Comparison of ENCODE assay signal across 8 cellular contexts in the genomic region with DNA sequence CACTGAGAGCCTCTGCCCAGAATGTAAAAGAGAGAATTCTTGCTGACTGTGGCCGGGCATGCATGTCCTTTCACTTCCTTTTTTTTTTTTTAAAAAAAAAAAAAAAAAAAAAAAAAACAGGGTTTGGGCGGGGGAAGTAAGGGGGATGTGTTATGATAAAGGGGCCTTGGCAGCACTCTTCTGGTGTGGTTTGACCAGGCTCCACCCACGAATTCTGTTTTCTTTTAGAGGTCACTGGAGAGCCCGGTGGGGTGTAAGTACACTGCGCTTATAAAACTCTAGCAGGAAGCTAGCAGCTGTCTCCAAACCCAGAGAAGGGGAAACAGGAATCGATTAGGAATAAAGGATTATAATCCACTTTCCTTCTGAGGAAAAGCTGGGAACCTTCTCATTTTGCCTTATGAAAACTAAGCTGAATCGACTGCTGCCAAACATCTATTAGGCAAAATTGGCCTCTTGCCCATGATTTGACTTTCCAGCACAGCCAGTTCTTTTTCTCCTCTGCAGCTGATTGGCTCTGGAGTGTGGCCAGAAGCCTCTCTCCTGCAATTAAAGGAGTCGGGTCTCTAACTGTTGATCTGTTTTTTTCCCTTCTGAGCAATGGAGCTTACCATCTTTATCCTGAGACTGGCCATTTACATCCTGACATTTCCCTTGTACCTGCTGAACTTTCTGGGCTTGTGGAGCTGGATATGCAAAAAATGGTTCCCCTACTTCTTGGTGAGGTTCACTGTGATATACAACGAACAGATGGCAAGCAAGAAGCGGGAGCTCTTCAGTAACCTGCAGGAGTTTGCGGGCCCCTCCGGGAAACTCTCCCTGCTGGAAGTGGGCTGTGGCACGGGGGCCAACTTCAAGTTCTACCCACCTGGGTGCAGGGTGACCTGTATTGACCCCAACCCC. TPM values are rescaled to one million over a fixed set of nuclear protein-coding genes. Genes with fewer than 3 reads are reported as not detected.
DNase-seq lines count a peak whose midpoint lies in the region; ATAC-seq and TF ChIP-seq lines count a peak whose summit lies in the region.

No MANE protein-coding gene starts in this region.

- H3K27ac Mint-ChIP-seq in activated naive CD8-positive, alpha-beta T cell treated with anti-CD3 and anti-CD28 coated beads for 36 hours: peak overlapping the region; percentile 88
- H3K27ac Mint-ChIP-seq in glutamatergic neuron (ENCODE audit: unreplicated experiment) (no peak overlapping the region), Caco-2 (ENCODE audit: unreplicated experiment) (no peak overlapping the region)

- BruUV-seq in Caco-2 (replicated peaks; lab: Mats Ljungman, UMichigan): no TSS peak

- H3K4me3 ChIP-seq in neutrophil (ENCODE audit: low read depth in 1 of 2, low read length in 1 of 2): peak overlapping the region; percentile 55 to 63
- H3K4me3 ChIP-seq in Caco-2 (ENCODE audit: low read depth, low read length): no peak overlapping the region

- POLR2A ChIA-PET in Caco-2 (lab: Charles Lee): no interaction called here

- H3K27ac ChIP-seq in neutrophil: peak overlapping the region; percentile 67

- ATAC-seq in GM19463 (IDR thresholded peaks at IDR 0.05; ENCODE audit: unreplicated experiment) (peak; percentile 81), HG03469 (IDR thresholded peaks at IDR 0.05; ENCODE audit: unreplicated experiment) (peak; percentile 71)

- no peaks in the 10 kb centered on the region for H3K27me3 Mint-ChIP-seq in activated naive CD8-positive, alpha-beta T cell treated with anti-CD3 and anti-CD28 coated beads for 36 hours
- peaks cover 2% of the 10 kb centered on the region for H3K27me3 Mint-ChIP-seq in glutamatergic neuron (ENCODE audit: unreplicated experiment)
- H3K27me3 Mint-ChIP-seq in Caco-2 (ENCODE audit: insufficient read depth, unreplicated experiment): no peaks in the 10 kb centered on the region

- H3K9me3 Mint-ChIP-seq in activated naive CD8-positive, alpha-beta T cell treated with anti-CD3 and anti-CD28 coated beads for 36 hours: no peaks in the 10 kb centered on the region
- H3K9me3 Mint-ChIP-seq in glutamatergic neuron (ENCODE audit: unreplicated experiment): no peaks in the 10 kb centered on the region
- no peaks in the 10 kb centered on the region for H3K9me3 Mint-ChIP-seq in Caco-2 (ENCODE audit: unreplicated experiment)

- peak overlapping the region; percentile 78 for H3K4me3 Mint-ChIP-seq in activated naive CD8-positive, alpha-beta T cell treated with anti-CD3 and anti-CD28 coated beads for 36 hours
- H3K4me3 Mint-ChIP-seq in glutamatergic neuron (ENCODE audit: unreplicated experiment): peak overlapping the region; percentile 59
- H3K4me3 Mint-ChIP-seq in Caco-2 (ENCODE audit: unreplicated experiment): no peak overlapping the region

- CTCF ChIA-PET in Caco-2 (lab: Charles Lee): no interaction called here

- H3K27me3 ChIP-seq in neutrophil (no peaks in the 10 kb centered on the region), Caco-2 (replicated peaks; ENCODE audit: control insufficient read depth, insufficient read depth, low read length) (no peaks in the 10 kb centered on the region)

- H3K4me1 ChIP-seq in neutrophil (ENCODE audit: control insufficient read depth in 1 of 2, insufficient read depth in 1 of 2, low read depth in 1 of 2, low read length in 1 of 2): peaks cover 51% of the 10 kb centered on the region in 2 experiments
- H3K4me1 ChIP-seq in Caco-2: peaks cover 16% of the 10 kb centered on the region

- no peaks in the 10 kb centered on the region for H3K9me3 ChIP-seq in neutrophil
- no peaks in the 10 kb centered on the region for H3K9me3 ChIP-seq in Caco-2

- peaks cover 40% of the 10 kb centered on the region for H3K4me1 Mint-ChIP-seq in activated naive CD8-positive, alpha-beta T cell treated with anti-CD3 and anti-CD28 coated beads for 36 hours
- H3K4me1 Mint-ChIP-seq in glutamatergic neuron (ENCODE audit: low read depth, unreplicated experiment) (peaks cover 15% of the 10 kb centered on the region), Caco-2 (ENCODE audit: low read depth, unreplicated experiment) (peaks cover 28% of the 10 kb centered on the region)

- no peaks in the 10 kb centered on the region for H3K36me3 Mint-ChIP-seq in activated naive CD8-positive, alpha-beta T cell treated with anti-CD3 and anti-CD28 coated beads for 36 hours
- no peaks in the 10 kb centered on the region for H3K36me3 Mint-ChIP-seq in glutamatergic neuron (ENCODE audit: unreplicated experiment)
- no peaks in the 10 kb centered on the region for H3K36me3 Mint-ChIP-seq in Caco-2 (ENCODE audit: insufficient read depth, unreplicated experiment)

- H3K36me3 ChIP-seq in neutrophil: no peaks in the 10 kb centered on the region
- H3K36me3 ChIP-seq in Caco-2 (ENCODE audit: control insufficient read depth, insufficient read depth, low read length): no peaks in the 10 kb centered on the region

- intact Hi-C loops in Caco-2 (cut with micrococcal nuclease; ENCODE audit: unreplicated experiment): no loop called here

- TF ChIP-seq CTCF in glutamatergic neuron (IDR thresholded peaks at IDR 0.05; ENCODE audit: partially characterized antibody, unreplicated experiment): no peak
- no peak for TF ChIP-seq CTCF in neutrophil (IDR thresholded peaks at IDR 0.05)
- TF ChIP-seq CTCF in Caco-2 (IDR thresholded peaks at IDR 0.05; ENCODE audit: insufficient read depth in 1 of 2, low read depth in 1 of 2, low read length in 1 of 2, severe bottlenecking in 1 of 2, unreplicated experiment in 1 of 2): no peak

- peak; percentile 73 for DNase-seq in DMS79 (lab: John Stamatoyannopoulos, UW)
- DNase-seq in NCI-H510A (lab: John Stamatoyannopoulos, UW): peak; percentile 42
- peak; percentile 51 for DNase-seq in activated naive CD8-positive, alpha-beta T cell treated with anti-CD3 and anti-CD28 coated beads for 36 hours
- no peak for DNase-seq in glutamatergic neuron
- no peak for DNase-seq in Caco-2

RNA-seq across cellular contexts. Expression of gene HIGD1C, which starts 27.7 kb away (rescaled TPM):
- not detected for total RNA-seq in activated naive CD8-positive, alpha-beta T cell treated with anti-CD3 and anti-CD28 coated beads for 36 hours
- total RNA-seq in glutamatergic neuron (ENCODE audit: unreplicated experiment) (not detected), Caco-2 (2022) (not detected in 2 replicates)

Comparison
In these comparisons a context has a peak if more than half of its experiments do, and no peak if none do; other contexts are left out.
1. DNase-seq: peak in DMS79 (single experiment), NCI-H510A (single experiment) and activated naive CD8-positive, alpha-beta T cell treated with anti-CD3 and anti-CD28 coated beads for 36 hours (single experiment); none in glutamatergic neuron (single experiment) and Caco-2 (0 of 2).